ENCODE assay signal across 6 cellular contexts in the genomic region with DNA sequence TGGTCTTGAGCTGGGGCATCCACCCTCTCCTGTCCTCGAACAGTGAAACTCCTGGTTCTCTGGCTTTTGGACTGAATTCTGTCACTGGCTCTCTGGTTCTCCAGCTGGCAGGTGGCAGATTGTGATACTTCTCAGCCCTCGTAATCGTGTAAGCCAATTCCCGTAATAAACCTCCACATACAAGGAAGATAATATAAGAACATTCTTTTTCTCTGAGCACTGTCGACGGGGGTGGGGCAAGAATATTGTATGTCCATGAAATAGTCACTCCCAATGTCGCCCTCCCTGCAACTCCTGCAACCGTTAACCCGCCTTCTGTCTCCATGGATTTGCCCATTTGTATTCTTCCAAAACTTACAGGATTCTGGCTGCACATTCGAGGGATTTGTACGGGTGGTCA. TPM values are rescaled to one million over a fixed set of nuclear protein-coding genes. Genes with fewer than 3 reads are reported as not detected.
"Had no signal": no experiment of that assay in that cellular context is flagged by ENCODE, and none has a peak within 500 bp of the region (broad histone marks: within the 10 kb centered on the region; RNA-seq: fewer than 3 reads in every experiment).

No MANE protein-coding gene starts in this region.

- H3K4me3 ChIP-seq: GM23338, K562 had no signal

- H3K4me2 ChIP-seq: GM23338 had no signal

- ATAC-seq: GM23338, K562 had no signal

- H2AFZ ChIP-seq: GM23338 had no signal

- DNase-seq: H9, HCEC 1CT, IMR-90 had no signal

RNA-seq across cellular contexts. Expression of gene RFLNB, which starts 53.9 kb away (rescaled TPM):
- total RNA-seq: HT-29 had no signal
